1 cellular context compared by ENCODE assay signal in the genomic region with DNA sequence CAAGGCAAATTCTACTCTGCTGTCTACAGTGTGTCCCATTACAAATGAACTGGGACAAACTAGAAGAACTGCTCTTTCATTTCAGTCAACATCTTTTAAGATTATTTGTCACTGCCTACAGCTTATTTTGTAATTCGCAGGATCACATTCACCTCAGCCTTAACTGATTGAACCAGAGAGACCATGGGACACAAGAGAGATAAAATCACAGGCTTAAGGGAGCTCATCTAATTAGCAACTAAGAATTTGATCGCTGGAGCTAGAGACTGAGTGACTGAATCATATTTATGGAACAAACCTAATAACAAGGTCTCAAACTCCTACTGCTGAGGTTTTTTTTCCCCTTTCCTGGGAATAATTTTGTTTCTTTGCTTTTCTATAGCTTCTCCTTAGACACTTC.
TF ChIP-seq lines count a peak whose summit lies in the region.

No MANE protein-coding gene starts in this region.

TF ChIP-seq in GM12878, 131 proteins besides CTCF, POLR2A, EP300 and RAD21 (continued from another document):
- TF ChIP-seq, protein P1, sequence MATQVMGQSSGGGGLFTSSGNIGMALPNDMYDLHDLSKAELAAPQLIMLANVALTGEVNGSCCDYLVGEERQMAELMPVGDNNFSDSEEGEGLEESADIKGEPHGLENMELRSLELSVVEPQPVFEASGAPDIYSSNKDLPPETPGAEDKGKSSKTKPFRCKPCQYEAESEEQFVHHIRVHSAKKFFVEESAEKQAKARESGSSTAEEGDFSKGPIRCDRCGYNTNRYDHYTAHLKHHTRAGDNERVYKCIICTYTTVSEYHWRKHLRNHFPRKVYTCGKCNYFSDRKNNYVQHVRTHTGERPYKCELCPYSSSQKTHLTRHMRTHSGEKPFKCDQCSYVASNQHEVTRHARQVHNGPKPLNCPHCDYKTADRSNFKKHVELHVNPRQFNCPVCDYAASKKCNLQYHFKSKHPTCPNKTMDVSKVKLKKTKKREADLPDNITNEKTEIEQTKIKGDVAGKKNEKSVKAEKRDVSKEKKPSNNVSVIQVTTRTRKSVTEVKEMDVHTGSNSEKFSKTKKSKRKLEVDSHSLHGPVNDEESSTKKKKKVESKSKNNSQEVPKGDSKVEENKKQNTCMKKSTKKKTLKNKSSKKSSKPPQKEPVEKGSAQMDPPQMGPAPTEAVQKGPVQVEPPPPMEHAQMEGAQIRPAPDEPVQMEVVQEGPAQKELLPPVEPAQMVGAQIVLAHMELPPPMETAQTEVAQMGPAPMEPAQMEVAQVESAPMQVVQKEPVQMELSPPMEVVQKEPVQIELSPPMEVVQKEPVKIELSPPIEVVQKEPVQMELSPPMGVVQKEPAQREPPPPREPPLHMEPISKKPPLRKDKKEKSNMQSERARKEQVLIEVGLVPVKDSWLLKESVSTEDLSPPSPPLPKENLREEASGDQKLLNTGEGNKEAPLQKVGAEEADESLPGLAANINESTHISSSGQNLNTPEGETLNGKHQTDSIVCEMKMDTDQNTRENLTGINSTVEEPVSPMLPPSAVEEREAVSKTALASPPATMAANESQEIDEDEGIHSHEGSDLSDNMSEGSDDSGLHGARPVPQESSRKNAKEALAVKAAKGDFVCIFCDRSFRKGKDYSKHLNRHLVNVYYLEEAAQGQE (IDR thresholded peaks at IDR 0.05; ENCODE audit: low read depth, low read length), result no peak
- TF ChIP-seq, protein P2, sequence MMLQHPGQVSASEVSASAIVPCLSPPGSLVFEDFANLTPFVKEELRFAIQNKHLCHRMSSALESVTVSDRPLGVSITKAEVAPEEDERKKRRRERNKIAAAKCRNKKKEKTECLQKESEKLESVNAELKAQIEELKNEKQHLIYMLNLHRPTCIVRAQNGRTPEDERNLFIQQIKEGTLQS (IDR thresholded peaks at IDR 0.05; ENCODE audit: borderline replicate concordance, extremely low read depth, low read depth, low read length), result no peak
- TF ChIP-seq ZSCAN29 (IDR thresholded peaks at IDR 0.05) (no peak), ZNF207 (IDR thresholded peaks at IDR 0.05; ENCODE audit: borderline replicate concordance) (no peak), KDM1A (IDR thresholded peaks at IDR 0.05; ENCODE audit: borderline replicate concordance) (no peak), CHD4 (IDR thresholded peaks at IDR 0.05) (no peak)
- TF ChIP-seq, protein P3, sequence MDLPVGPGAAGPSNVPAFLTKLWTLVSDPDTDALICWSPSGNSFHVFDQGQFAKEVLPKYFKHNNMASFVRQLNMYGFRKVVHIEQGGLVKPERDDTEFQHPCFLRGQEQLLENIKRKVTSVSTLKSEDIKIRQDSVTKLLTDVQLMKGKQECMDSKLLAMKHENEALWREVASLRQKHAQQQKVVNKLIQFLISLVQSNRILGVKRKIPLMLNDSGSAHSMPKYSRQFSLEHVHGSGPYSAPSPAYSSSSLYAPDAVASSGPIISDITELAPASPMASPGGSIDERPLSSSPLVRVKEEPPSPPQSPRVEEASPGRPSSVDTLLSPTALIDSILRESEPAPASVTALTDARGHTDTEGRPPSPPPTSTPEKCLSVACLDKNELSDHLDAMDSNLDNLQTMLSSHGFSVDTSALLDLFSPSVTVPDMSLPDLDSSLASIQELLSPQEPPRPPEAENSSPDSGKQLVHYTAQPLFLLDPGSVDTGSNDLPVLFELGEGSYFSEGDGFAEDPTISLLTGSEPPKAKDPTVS (IDR thresholded peaks at IDR 0.05; ENCODE audit: low read depth, low read length), result no peak
- TF ChIP-seq, protein P4, sequence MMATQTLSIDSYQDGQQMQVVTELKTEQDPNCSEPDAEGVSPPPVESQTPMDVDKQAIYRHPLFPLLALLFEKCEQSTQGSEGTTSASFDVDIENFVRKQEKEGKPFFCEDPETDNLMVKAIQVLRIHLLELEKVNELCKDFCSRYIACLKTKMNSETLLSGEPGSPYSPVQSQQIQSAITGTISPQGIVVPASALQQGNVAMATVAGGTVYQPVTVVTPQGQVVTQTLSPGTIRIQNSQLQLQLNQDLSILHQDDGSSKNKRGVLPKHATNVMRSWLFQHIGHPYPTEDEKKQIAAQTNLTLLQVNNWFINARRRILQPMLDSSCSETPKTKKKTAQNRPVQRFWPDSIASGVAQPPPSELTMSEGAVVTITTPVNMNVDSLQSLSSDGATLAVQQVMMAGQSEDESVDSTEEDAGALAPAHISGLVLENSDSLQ (IDR thresholded peaks at IDR 0.05), result no peak
